8 cellular contexts compared by ENCODE assay signal in the genomic region with DNA sequence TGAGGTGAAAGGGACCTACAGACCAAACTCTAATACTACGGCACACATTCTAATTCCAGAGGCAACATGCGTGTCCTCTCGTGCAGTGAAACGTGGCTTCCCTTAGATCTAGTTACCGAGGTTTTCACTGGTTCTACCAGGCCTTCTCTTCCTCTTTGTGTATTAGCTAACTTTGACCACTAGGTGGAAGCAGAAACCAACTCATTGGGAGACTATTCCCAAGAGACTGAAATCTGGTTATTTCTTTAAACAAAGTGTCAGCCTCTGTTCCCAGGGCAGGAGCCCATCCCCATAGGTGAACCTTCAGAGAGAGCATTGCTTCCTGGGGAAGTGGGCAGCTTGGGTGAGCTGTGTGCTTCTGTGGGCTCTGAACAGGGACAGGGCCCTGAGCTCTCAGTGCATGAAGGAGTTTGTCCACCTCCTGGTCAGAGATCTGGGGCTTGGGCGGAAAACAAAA. TPM values are rescaled to one million over a fixed set of nuclear protein-coding genes. Genes with fewer than 3 reads are reported as not detected.
DNase-seq lines count a peak whose midpoint lies in the region; ATAC-seq, FAIRE-seq and TF ChIP-seq lines count a peak whose summit lies in the region.

No MANE protein-coding gene starts in this region.

- DNase-seq in BE2C = no peak
- DNase-seq in Jurkat, Clone E6-1 (ENCODE audit: low read depth, low spot score) = peak; percentile 75
- peak; percentile 62 for DNase-seq in RCC 7860 (ENCODE audit: low spot score)
- peak in 1 of 2 donors; percentile 13 for DNase-seq in central memory CD8-positive, alpha-beta T cell (ENCODE audit: low spot score in 2 of 2)
- DNase-seq in kidney glomerular epithelial cell (lab: John Stamatoyannopoulos, UW) = peak; percentile 53

- no peaks in the 10 kb centered on the region for H3K27me3 ChIP-seq in BE2C

- H3K4me3 ChIP-seq in BE2C (ENCODE audit: low read depth, low read length) = no peak overlapping the region
- H3K4me3 ChIP-seq in Jurkat, Clone E6-1 (ENCODE audit: low read length) = no peak overlapping the region

- H3K36me3 ChIP-seq in BE2C = no peaks in the 10 kb centered on the region

- peak; percentile 67 for FAIRE-seq in RCC 7860 (lab: Jason Lieb, UNC)

- peak overlapping the region; percentile 73 for H3K27ac Mint-ChIP-seq in central memory CD8-positive, alpha-beta T cell (ENCODE audit: low read depth)

- peak; percentile 70 for TF ChIP-seq CTCF in BE2C (IDR thresholded peaks at IDR 0.05; ENCODE audit: low read depth, low read length)

- peaks cover 10% of the 10 kb centered on the region for H3K36me3 Mint-ChIP-seq in central memory CD8-positive, alpha-beta T cell (ENCODE audit: insufficient read depth)

- peaks cover 4% of the 10 kb centered on the region for H3K4me1 Mint-ChIP-seq in central memory CD8-positive, alpha-beta T cell

- H3K27me3 Mint-ChIP-seq in central memory CD8-positive, alpha-beta T cell = no peaks in the 10 kb centered on the region

- H3K4me3 Mint-ChIP-seq in central memory CD8-positive, alpha-beta T cell = no peak overlapping the region

- H3K4me1 ChIP-seq in BE2C = no peaks in the 10 kb centered on the region

- H3K9me3 Mint-ChIP-seq in central memory CD8-positive, alpha-beta T cell = no peaks in the 10 kb centered on the region

- ATAC-seq in GM18517 (IDR thresholded peaks at IDR 0.05; ENCODE audit: unreplicated experiment) (peak; percentile 65), GM21360 (IDR thresholded peaks at IDR 0.05; ENCODE audit: unreplicated experiment) (no peak)
- no peak for ATAC-seq in central memory CD8-positive, alpha-beta T cell (replicated peaks; ENCODE audit: extremely low read depth, poor library complexity, severe bottlenecking)

- H3K27ac ChIP-seq in temporal lobe (ENCODE audit: low read depth, low read length) = peak overlapping the region; percentile 6

- H3K9me3 ChIP-seq in BE2C = no peaks in the 10 kb centered on the region

RNA-seq across cellular contexts. Expression of a gene that starts 19.7 kb away (rescaled TPM):
- polyA plus RNA-seq in BE2C (2012; ENCODE audit: insufficient read depth, insufficient read length, low read depth) = not detected
- polyA plus RNA-seq in Jurkat, Clone E6-1 (2012; ENCODE audit: insufficient read depth, insufficient read length) = not detected
- not detected for total RNA-seq in temporal lobe
